ENCODE assay signal across 11 cellular contexts in the genomic region with DNA sequence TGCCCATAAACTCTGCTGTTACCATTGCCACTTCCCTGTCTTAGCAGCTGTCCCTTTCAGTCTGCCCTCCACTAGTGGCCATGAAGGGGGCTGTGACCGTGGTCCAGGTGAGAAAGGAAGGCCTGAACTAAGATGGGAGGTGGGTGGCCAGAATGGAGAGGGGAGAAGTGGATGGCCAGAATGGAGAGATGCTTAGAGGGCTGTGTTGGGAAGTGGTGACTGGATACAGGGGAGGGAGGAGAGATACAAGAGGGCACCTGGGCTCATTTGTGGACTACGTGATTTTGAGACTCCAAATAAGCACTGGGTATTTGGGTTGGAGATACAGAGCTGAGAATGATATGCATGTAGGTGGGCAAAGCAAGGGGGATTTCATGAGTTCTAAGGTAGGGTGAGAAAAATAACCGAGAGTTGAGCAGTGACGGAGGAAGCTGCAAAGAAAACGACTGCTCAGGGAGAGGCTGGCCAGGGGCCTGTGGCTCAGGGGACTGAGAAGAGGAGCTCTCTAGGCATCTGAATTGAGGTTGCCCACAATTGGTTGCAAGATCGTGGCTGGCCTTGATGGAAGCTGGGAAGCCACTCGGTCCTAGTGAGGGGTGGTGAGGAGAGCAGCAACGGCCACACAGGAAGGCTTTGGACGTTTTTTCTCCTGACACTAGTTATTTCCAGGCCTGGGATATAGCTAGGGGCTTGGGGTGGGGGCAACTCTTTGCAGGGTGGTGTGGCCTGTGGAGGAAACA. TPM values are rescaled to one million over a fixed set of nuclear protein-coding genes. Genes with fewer than 3 reads are reported as not detected.
A peak's percentile ranks its signal among the peaks of the same experiment; 100 is the strongest.
DNase-seq lines count a peak whose midpoint lies in the region; ATAC-seq, FAIRE-seq and TF ChIP-seq lines count a peak whose summit lies in the region.
"Had no signal": no experiment of that assay in that cellular context is flagged by ENCODE, and none has a peak within 500 bp of the region (broad histone marks: within the 10 kb centered on the region; RNA-seq: fewer than 3 reads in every experiment).

No MANE protein-coding gene starts in this region.

- no peak for FAIRE-seq in GM12892 (lab: Jason Lieb, UNC)

- POLR2A ChIA-PET in naive thymus-derived CD8-positive, alpha-beta T cell (lab: Charles Lee), result no interaction called here

- no peak for ATAC-seq in activated T-helper 17 cell treated with anti-CD3 and anti-CD28 coated beads, Interleukin-2, amount 50 U/mL, for 72 hours (replicated peaks)
- no peak for ATAC-seq in naive thymus-derived CD8-positive, alpha-beta T cell
- ATAC-seq in GM21515 (IDR thresholded peaks at IDR 0.05; ENCODE audit: unreplicated experiment), result no peak
- ATAC-seq: body of pancreas had no signal

- peaks cover 44% of the 10 kb centered on the region for H3K4me1 Mint-ChIP-seq in activated T-helper 17 cell treated with anti-CD3 and anti-CD28 coated beads, Interleukin-2, amount 50 U/mL, for 72 hours
- H3K4me1 Mint-ChIP-seq in naive thymus-derived CD8-positive, alpha-beta T cell, result peaks cover 29 to 73% (median 59%) of the 10 kb centered on the region in 4 donors

- H3K36me3 Mint-ChIP-seq in activated T-helper 17 cell treated with anti-CD3 and anti-CD28 coated beads, Interleukin-2, amount 50 U/mL, for 72 hours (ENCODE audit: low read depth), result peaks cover 88% of the 10 kb centered on the region
- peaks cover 0 to 46% (median 3%) of the 10 kb centered on the region in 3 donors for H3K36me3 Mint-ChIP-seq in naive thymus-derived CD8-positive, alpha-beta T cell

- DNase-seq in DMS53 (lab: John Stamatoyannopoulos, UW) (peak; percentile 7), DMS53 treated with DMSO at 0.1 percent for 48 hours (lab: John Stamatoyannopoulos, UW; ENCODE audit: unreplicated experiment) (no peak), GM12892 (ENCODE audit: insufficient read length) (no peak), DMS79 treated with DMSO at 0.1 percent for 48 hours (lab: John Stamatoyannopoulos, UW) (no peak), 8988T (no peak)
- no peak for DNase-seq in naive thymus-derived CD8-positive, alpha-beta T cell
- DNase-seq: body of pancreas, NCI-H1048, SW 1271 had no signal

- H3K27me3 Mint-ChIP-seq in activated T-helper 17 cell treated with anti-CD3 and anti-CD28 coated beads, Interleukin-2, amount 50 U/mL, for 72 hours, result no peaks in the 10 kb centered on the region
- no peaks in the 10 kb centered on the region for H3K27me3 Mint-ChIP-seq in naive thymus-derived CD8-positive, alpha-beta T cell

- H3K4me3 Mint-ChIP-seq in activated T-helper 17 cell treated with anti-CD3 and anti-CD28 coated beads, Interleukin-2, amount 50 U/mL, for 72 hours, result no peak overlapping the region
- H3K4me3 Mint-ChIP-seq in naive thymus-derived CD8-positive, alpha-beta T cell, result peak overlapping the region in 2 of 10 donors; percentile 8 to 27

- peak overlapping the region; percentile 72 for H3K27ac Mint-ChIP-seq in activated T-helper 17 cell treated with anti-CD3 and anti-CD28 coated beads, Interleukin-2, amount 50 U/mL, for 72 hours
- peak overlapping the region; percentile 26 to 89 (median 64) for H3K27ac Mint-ChIP-seq in naive thymus-derived CD8-positive, alpha-beta T cell

- 0 out of 2 replicates have a peak, but pooled peaks have one; percentile 2 for TF ChIP-seq POLR2A in GM12892 (IDR thresholded peaks at IDR 0.05; ENCODE audit: low read depth, low read length)

- no peaks in the 10 kb centered on the region for H3K9me3 Mint-ChIP-seq in activated T-helper 17 cell treated with anti-CD3 and anti-CD28 coated beads, Interleukin-2, amount 50 U/mL, for 72 hours
- H3K9me3 Mint-ChIP-seq in naive thymus-derived CD8-positive, alpha-beta T cell, result no peaks in the 10 kb centered on the region

RNA-seq across cellular contexts. Expression of gene PANK2, which starts 36.9 kb away (rescaled TPM):
- polyA plus RNA-seq in GM12892 (2012; ENCODE audit: missing spikeins), result 27.8 TPM
- 10 to 100 TPM; 61.1 to 64.3 TPM for total RNA-seq in activated T-helper 17 cell treated with anti-CD3 and anti-CD28 coated beads, Interleukin-2, amount 50 U/mL, for 72 hours
- 10 to 100 TPM; 66.6 to 72.5 TPM for total RNA-seq in naive thymus-derived CD8-positive, alpha-beta T cell
- polyA plus RNA-seq in naive thymus-derived CD8-positive, alpha-beta T cell, result 10 to 100 TPM; 32.9 to 36.8 (median 36.8) TPM
